17 cellular contexts compared by ENCODE assay signal in the genomic region with DNA sequence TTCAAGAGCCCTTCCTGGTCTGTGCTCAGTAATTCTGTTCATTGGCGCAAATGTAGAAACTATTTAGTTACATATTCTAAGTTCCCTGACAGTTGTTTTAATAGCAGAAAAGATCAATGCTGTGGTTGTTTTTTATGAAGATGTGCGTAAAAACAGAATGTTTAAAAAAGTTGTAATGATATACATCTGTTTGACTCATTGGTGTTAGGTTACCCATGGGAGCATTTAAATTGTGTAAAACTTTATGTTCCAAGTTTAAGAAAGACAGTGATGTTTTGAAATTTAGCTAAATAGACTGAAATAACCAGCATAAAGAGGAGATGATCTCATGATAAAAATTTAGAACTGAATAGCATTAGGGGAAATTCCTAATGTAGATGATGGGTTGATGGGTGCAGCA. TPM values are rescaled to one million over a fixed set of nuclear protein-coding genes. Genes with fewer than 3 reads are reported as not detected.
A peak's percentile ranks its signal among the peaks of the same experiment; 100 is the strongest.
DNase-seq lines count a peak whose midpoint lies in the region; ATAC-seq and TF ChIP-seq lines count a peak whose summit lies in the region.
"Had no signal": no experiment of that assay in that cellular context is flagged by ENCODE, and none has a peak within 500 bp of the region (broad histone marks: within the 10 kb centered on the region; RNA-seq: fewer than 3 reads in every experiment).

No MANE protein-coding gene starts in this region.

- H4K20me1 ChIP-seq in Loucy (ENCODE audit: insufficient read depth, low read length, poor library complexity, severe bottlenecking): peaks cover 91% of the 10 kb centered on the region

- peak overlapping the region; percentile 10 for H3K4me3 Mint-ChIP-seq in neural crest cell
- H3K4me3 Mint-ChIP-seq: CD14-positive monocyte had no signal

- intact Hi-C loops in left colon (cut with DNase I, micrococcal nuclease): no loop called here

- H3K79me2 ChIP-seq in Loucy (ENCODE audit: insufficient read depth, low read length): peaks cover 86% of the 10 kb centered on the region

- ATAC-seq in left colon (no peak), HG03521 (IDR thresholded peaks at IDR 0.05; ENCODE audit: unreplicated experiment) (no peak)

- H3K36me3 ChIP-seq in Loucy (ENCODE audit: insufficient read depth, low read length): peaks cover 14% of the 10 kb centered on the region; the same call in 1 of the 2 replicates

- H3K4me2 ChIP-seq in Loucy (ENCODE audit: low read depth, low read length, poor library complexity, severe bottlenecking): peak overlapping the region; percentile 88
- H3K4me2 ChIP-seq: SK-N-SH had no signal

- peaks cover 32% of the 10 kb centered on the region for H3K4me1 Mint-ChIP-seq in neural crest cell

- peak overlapping the region; percentile 81 for H3K4me3 ChIP-seq in Loucy (ENCODE audit: low read length, poor library complexity, severe bottlenecking)

- H3K9me3 ChIP-seq in Loucy (ENCODE audit: insufficient read depth, low read depth, low read length): no peaks in the 10 kb centered on the region
- H3K9me3 ChIP-seq: SK-N-SH had no signal

- TF ChIP-seq CTCF in Loucy (conservative IDR thresholded peaks at IDR 0.05; ENCODE audit: low read length) (no peak), neural crest cell (conservative IDR thresholded peaks at IDR 0.05) (no peak)

- H3K27ac Mint-ChIP-seq in neural crest cell (ENCODE audit: unreplicated experiment): no peak overlapping the region

- peaks cover 14% of the 10 kb centered on the region for H3K27me3 Mint-ChIP-seq in neural crest cell (ENCODE audit: low read depth)

- no peaks in the 10 kb centered on the region for H3K36me3 Mint-ChIP-seq in neural crest cell (ENCODE audit: low read depth)

- H3K9ac ChIP-seq in Loucy (ENCODE audit: low read depth, low read length, poor library complexity, severe bottlenecking): peak overlapping the region; percentile 91
- H3K9ac ChIP-seq: SK-N-SH had no signal

- H3K9me3 Mint-ChIP-seq in neural crest cell: no peaks in the 10 kb centered on the region
- H3K9me3 Mint-ChIP-seq: CD14-positive monocyte had no signal

- no peaks in the 10 kb centered on the region for H3K9me2 ChIP-seq in Loucy (replicated peaks; ENCODE audit: low read depth, low read length)
- H3K9me2 ChIP-seq: SK-N-SH had no signal

- H3K4me1 ChIP-seq in Loucy (ENCODE audit: insufficient read depth, low read length, poor library complexity, severe bottlenecking): peaks cover 69% of the 10 kb centered on the region

- DNase-seq in fibroblast of gingiva (ENCODE audit: low read depth) (peak; percentile 84), neural crest cell (ENCODE audit: low read depth, low spot score) (no peak), left colon (no peak), amygdala (lab: John Stamatoyannopoulos, UW) (no peak), NCI-H1092 treated with DMSO at 0.1 percent for 48 hours (lab: John Stamatoyannopoulos, UW) (no peak)
- DNase-seq: ACHN, COR-L47, DMS 273 treated with DMSO at 0.1 percent for 48 hours, NCI-H1105, NCI-H2081, NCI-H510A treated with DMSO at 0.1 percent for 48 hours, OCI-M1, Right ventricle myocardium superior, SK-N-SH had no signal

- H2AFZ ChIP-seq in Loucy (ENCODE audit: low read length): no peak overlapping the region

- H3K27me3 ChIP-seq in Loucy (ENCODE audit: insufficient read depth, low read length, poor library complexity, severe bottlenecking): no peaks in the 10 kb centered on the region

- H3F3A ChIP-seq in Loucy (ENCODE audit: low read depth): 0 out of 2 replicates have a peak, but pooled peaks cover 3% of the 10 kb centered on the region

RNA-seq across cellular contexts. Expression of a gene that starts 3.6 kb away (rescaled TPM):
- total RNA-seq in neural crest cell: 16.2 and 19.3 TPM in 2 replicates
- 10 to 100 TPM; 12.2 to 22.7 TPM for total RNA-seq in left colon
